Comparison of ENCODE assay signal across 24 cellular contexts in genomic region chr6:55964136-55964535, GRCh38.
"Had no signal": no experiment of that assay in that cellular context is flagged by ENCODE, and none has a peak within 500 bp of the region (broad histone marks: within the 10 kb centered on the region; RNA-seq: fewer than 3 reads in every experiment).

No MANE protein-coding gene starts in this region.

- H3K9me3 Mint-ChIP-seq: mesothelial cell of epicardium, neural crest cell had no signal

- H3K4me1 Mint-ChIP-seq: central memory CD8-positive, alpha-beta T cell; memory B cell; natural killer cell; neural crest cell; stimulated activated memory B cell treated with anti-CD40 and anti-IgM and Interleukin-4, amounts not matched to agents 10 μg/mL and 1 μg/mL and 100 μg/mL, for 72 hours had no signal

- H3K27ac ChIP-seq: colonic mucosa, esophagus squamous epithelium, pancreas, prostate gland, right lobe of liver, spleen, thoracic aorta had no signal

- H3K27ac Mint-ChIP-seq: memory B cell; mesothelial cell of epicardium; natural killer cell; stimulated activated memory B cell treated with anti-CD40 and anti-IgM and Interleukin-4, amounts not matched to agents 10 μg/mL and 1 μg/mL and 100 μg/mL, for 72 hours; stimulated activated naive CD8-positive, alpha-beta T cell treated with anti-CD3 and anti-CD28 coated beads, Interleukin-15, Interleukin-2, amounts not matched to agents 100 ng/mL and 50 ng/mL, for 24 hours had no signal

- H3K36me3 Mint-ChIP-seq: memory B cell; mesothelial cell of epicardium; natural killer cell; stimulated activated memory B cell treated with anti-CD40 and anti-IgM and Interleukin-4, amounts not matched to agents 10 μg/mL and 1 μg/mL and 100 μg/mL, for 72 hours had no signal

- H3K4me1 ChIP-seq: colonic mucosa, esophagus squamous epithelium, pancreas, prostate gland, right lobe of liver, spleen had no signal

- ATAC-seq: heart left ventricle; natural killer cell; pancreas; right lobe of liver; stimulated activated memory B cell treated with anti-CD40 and anti-IgM and Interleukin-4, amounts not matched to agents 10 μg/mL and 1 μg/mL and 100 μg/mL, for 72 hours had no signal

- H3K36me3 ChIP-seq: colonic mucosa, esophagus squamous epithelium, heart left ventricle, pancreas, prostate gland, right lobe of liver, spleen, thoracic aorta had no signal

- H3K4me3 ChIP-seq: colonic mucosa, esophagus squamous epithelium, heart left ventricle, pancreas, prostate gland, right lobe of liver, spleen, thoracic aorta had no signal

- H3K9me3 ChIP-seq: colonic mucosa, esophagus squamous epithelium, heart left ventricle, pancreas, prostate gland, right lobe of liver, spleen, thoracic aorta had no signal

- DNase-seq: colonic mucosa; dermis blood vessel endothelial cell; esophagus squamous epithelium; foreskin fibroblast; heart left ventricle; hippocampal formation; kidney glomerular epithelial cell; natural killer cell; nucleus accumbens; pancreas; right lobe of liver; spleen; stimulated activated CD4-positive, alpha-beta T cell treated with anti-CD3 and anti-CD28 coated beads, Interleukin-15, amount 100 ng/mL, for 24 hours; stimulated activated CD4-positive, alpha-beta T cell treated with anti-CD3 and anti-CD28 coated beads, Interleukin-1b, Interleukin-23, amount 100 ng/mL, for 48 hours; stimulated activated CD4-positive, alpha-beta T cell treated with anti-CD3 and anti-CD28 coated beads, Interleukin-4, amount 100 ng/mL, for 24 hours; trophoblast cell had no signal

- H3K27me3 ChIP-seq: colonic mucosa, esophagus squamous epithelium, heart left ventricle, right lobe of liver, spleen had no signal

- H3K27me3 Mint-ChIP-seq: central memory CD8-positive, alpha-beta T cell; memory B cell; stimulated activated memory B cell treated with anti-CD40 and anti-IgM and Interleukin-4, amounts not matched to agents 10 μg/mL and 1 μg/mL and 100 μg/mL, for 72 hours; stimulated activated naive CD8-positive, alpha-beta T cell treated with anti-CD3 and anti-CD28 coated beads, Interleukin-15, Interleukin-2, amounts not matched to agents 100 ng/mL and 50 ng/mL, for 24 hours had no signal

- H3K4me3 Mint-ChIP-seq: central memory CD8-positive, alpha-beta T cell; memory B cell; mesothelial cell of epicardium; natural killer cell; neural crest cell; stimulated activated memory B cell treated with anti-CD40 and anti-IgM and Interleukin-4, amounts not matched to agents 10 μg/mL and 1 μg/mL and 100 μg/mL, for 72 hours; stimulated activated naive CD8-positive, alpha-beta T cell treated with anti-CD3 and anti-CD28 coated beads, Interleukin-15, Interleukin-2, amounts not matched to agents 100 ng/mL and 50 ng/mL, for 24 hours had no signal
